Comparison of ENCODE assay signal across 17 cellular contexts in genomic region chr12:62270872-62271271, GRCh38. TPM values are rescaled to one million over a fixed set of nuclear protein-coding genes. Genes with fewer than 3 reads are reported as not detected.
DNase-seq lines count a peak whose midpoint lies in the region; ATAC-seq and TF ChIP-seq lines count a peak whose summit lies in the region.
"Had no signal": no experiment of that assay in that cellular context is flagged by ENCODE, and none has a peak within 500 bp of the region (broad histone marks: within the 10 kb centered on the region; RNA-seq: fewer than 3 reads in every experiment).

No MANE protein-coding gene starts in this region.

- H3K27me3 Mint-ChIP-seq in activated CD4-positive, alpha-beta T cell treated with anti-CD3 and anti-CD28 coated beads for 36 hours: no peaks in the 10 kb centered on the region
- no peaks in the 10 kb centered on the region for H3K27me3 Mint-ChIP-seq in stimulated activated naive CD8-positive, alpha-beta T cell treated with anti-CD3 and anti-CD28 coated beads, Interleukin-15, Interleukin-2, amounts not matched to agents 100 ng/mL and 50 ng/mL, for 24 hours
- no peaks in the 10 kb centered on the region for H3K27me3 Mint-ChIP-seq in central memory CD8-positive, alpha-beta T cell
- H3K27me3 Mint-ChIP-seq in WTC11 (ENCODE audit: low read depth): no peaks in the 10 kb centered on the region

- TF ChIP-seq CTCF in WTC11 (IDR thresholded peaks at IDR 0.05): no peak

- no peak for ATAC-seq in activated CD4-positive, alpha-beta T cell treated with anti-CD3 and anti-CD28 coated beads for 36 hours
- no peak for ATAC-seq in stimulated activated naive CD8-positive, alpha-beta T cell treated with anti-CD3 and anti-CD28 coated beads, Interleukin-15, Interleukin-2, amounts not matched to agents 100 U/mL and 50 U/mL, for 24 hours
- no peak for ATAC-seq in central memory CD8-positive, alpha-beta T cell (replicated peaks; ENCODE audit: extremely low read depth, poor library complexity, severe bottlenecking)
- no peak for ATAC-seq in stimulated activated effector memory CD8-positive, alpha-beta T cell treated with anti-CD3 and anti-CD28 coated beads, Interleukin-12 subunit alpha, Interleukin-12 subunit beta, amount 100 ng/mL, for 72 hours
- no peak for ATAC-seq in WTC11

- POLR2A ChIA-PET in activated CD4-positive, alpha-beta T cell treated with anti-CD3 and anti-CD28 coated beads for 36 hours (lab: Charles Lee): no interaction called here
- POLR2A ChIA-PET in WTC11 (lab: Charles Lee): no interaction called here

- peaks cover 87% of the 10 kb centered on the region for H3K4me1 Mint-ChIP-seq in activated CD4-positive, alpha-beta T cell treated with anti-CD3 and anti-CD28 coated beads for 36 hours
- peaks cover 98% of the 10 kb centered on the region for H3K4me1 Mint-ChIP-seq in stimulated activated naive CD8-positive, alpha-beta T cell treated with anti-CD3 and anti-CD28 coated beads, Interleukin-15, Interleukin-2, amounts not matched to agents 100 ng/mL and 50 ng/mL, for 24 hours (ENCODE audit: low read depth)
- H3K4me1 Mint-ChIP-seq in central memory CD8-positive, alpha-beta T cell: peaks cover 84% of the 10 kb centered on the region
- H3K4me1 Mint-ChIP-seq in stimulated activated effector memory CD8-positive, alpha-beta T cell treated with anti-CD3 and anti-CD28 coated beads, Interleukin-12 subunit alpha, Interleukin-12 subunit beta, amount 100 ng/mL, for 72 hours: peaks cover 84% of the 10 kb centered on the region
- H3K4me1 Mint-ChIP-seq in WTC11: 0 out of 2 replicates have a peak, but pooled peaks cover 4% of the 10 kb centered on the region

- peaks cover 14% of the 10 kb centered on the region for H3K36me3 Mint-ChIP-seq in activated CD4-positive, alpha-beta T cell treated with anti-CD3 and anti-CD28 coated beads for 36 hours (ENCODE audit: low read depth)
- peaks cover 17% of the 10 kb centered on the region for H3K36me3 Mint-ChIP-seq in stimulated activated naive CD8-positive, alpha-beta T cell treated with anti-CD3 and anti-CD28 coated beads, Interleukin-15, Interleukin-2, amounts not matched to agents 100 ng/mL and 50 ng/mL, for 24 hours (ENCODE audit: low read depth)
- H3K36me3 Mint-ChIP-seq in central memory CD8-positive, alpha-beta T cell (ENCODE audit: insufficient read depth): peaks cover 4% of the 10 kb centered on the region
- H3K36me3 Mint-ChIP-seq in stimulated activated effector memory CD8-positive, alpha-beta T cell treated with anti-CD3 and anti-CD28 coated beads, Interleukin-12 subunit alpha, Interleukin-12 subunit beta, amount 100 ng/mL, for 72 hours: peaks cover 18% of the 10 kb centered on the region
- no peaks in the 10 kb centered on the region for H3K36me3 Mint-ChIP-seq in WTC11

- H3K4me3 Mint-ChIP-seq in activated CD4-positive, alpha-beta T cell treated with anti-CD3 and anti-CD28 coated beads for 36 hours: no peak overlapping the region
- H3K4me3 Mint-ChIP-seq in stimulated activated naive CD8-positive, alpha-beta T cell treated with anti-CD3 and anti-CD28 coated beads, Interleukin-15, Interleukin-2, amounts not matched to agents 100 ng/mL and 50 ng/mL, for 24 hours: no peak overlapping the region
- H3K4me3 Mint-ChIP-seq in central memory CD8-positive, alpha-beta T cell: peak overlapping the region; percentile 4
- no peak overlapping the region for H3K4me3 Mint-ChIP-seq in stimulated activated effector memory CD8-positive, alpha-beta T cell treated with anti-CD3 and anti-CD28 coated beads, Interleukin-12 subunit alpha, Interleukin-12 subunit beta, amount 100 ng/mL, for 72 hours
- H3K4me3 Mint-ChIP-seq in WTC11: no peak overlapping the region

- no peaks in the 10 kb centered on the region for H3K9me3 Mint-ChIP-seq in activated CD4-positive, alpha-beta T cell treated with anti-CD3 and anti-CD28 coated beads for 36 hours (ENCODE audit: low read depth)
- no peaks in the 10 kb centered on the region for H3K9me3 Mint-ChIP-seq in stimulated activated naive CD8-positive, alpha-beta T cell treated with anti-CD3 and anti-CD28 coated beads, Interleukin-15, Interleukin-2, amounts not matched to agents 100 ng/mL and 50 ng/mL, for 24 hours
- no peaks in the 10 kb centered on the region for H3K9me3 Mint-ChIP-seq in central memory CD8-positive, alpha-beta T cell
- H3K9me3 Mint-ChIP-seq in stimulated activated effector memory CD8-positive, alpha-beta T cell treated with anti-CD3 and anti-CD28 coated beads, Interleukin-12 subunit alpha, Interleukin-12 subunit beta, amount 100 ng/mL, for 72 hours: no peaks in the 10 kb centered on the region
- no peaks in the 10 kb centered on the region for H3K9me3 Mint-ChIP-seq in WTC11

- DNase-seq in activated CD4-positive, alpha-beta T cell treated with anti-CD3 and anti-CD28 coated beads for 36 hours: no peak
- DNase-seq in activated CD4-positive, alpha-beta T cell treated with anti-CD3 and anti-CD28 coated beads, Interleukin-2, amount 50 U/mL, for 4 hours: no peak
- DNase-seq in stimulated activated naive CD8-positive, alpha-beta T cell treated with anti-CD3 and anti-CD28 coated beads, Interleukin-15, Interleukin-2, amounts not matched to agents 100 U/mL and 50 U/mL, for 24 hours: no peak
- DNase-seq in central memory CD8-positive, alpha-beta T cell (ENCODE audit: low spot score in 2 of 2): no peak
- DNase-seq in stimulated activated effector memory CD8-positive, alpha-beta T cell treated with anti-CD3 and anti-CD28 coated beads, Interleukin-12 subunit alpha, Interleukin-12 subunit beta, amount 100 ng/mL, for 72 hours (ENCODE audit: low spot score in 2 of 2): no peak
- DNase-seq in WTC11 (ENCODE audit: low spot score) (no peak), OCI-M1 (lab: John Stamatoyannopoulos, UW) (no peak)
- DNase-seq: 8988T, DMS53, IMR-90, MV-4-11, NCI-H1436, NCI-H2029 treated with DMSO at 0.1 percent for 48 hours, NCI-H226, NCI-H526, RPMI8226 had no signal

- intact Hi-C loops in activated CD4-positive, alpha-beta T cell treated with anti-CD3 and anti-CD28 coated beads for 36 hours (cut with DNase I, micrococcal nuclease): no loop called here

- H3K27ac Mint-ChIP-seq in activated CD4-positive, alpha-beta T cell treated with anti-CD3 and anti-CD28 coated beads for 36 hours: peak overlapping the region; percentile 1
- peak overlapping the region; percentile 4 for H3K27ac Mint-ChIP-seq in stimulated activated naive CD8-positive, alpha-beta T cell treated with anti-CD3 and anti-CD28 coated beads, Interleukin-15, Interleukin-2, amounts not matched to agents 100 ng/mL and 50 ng/mL, for 24 hours
- peak overlapping the region; percentile 17 for H3K27ac Mint-ChIP-seq in central memory CD8-positive, alpha-beta T cell (ENCODE audit: low read depth)
- H3K27ac Mint-ChIP-seq in stimulated activated effector memory CD8-positive, alpha-beta T cell treated with anti-CD3 and anti-CD28 coated beads, Interleukin-12 subunit alpha, Interleukin-12 subunit beta, amount 100 ng/mL, for 72 hours: peak overlapping the region; percentile 50
- H3K27ac Mint-ChIP-seq in WTC11: no peak overlapping the region; the same call in 1 of the 2 replicates

- CTCF ChIA-PET in activated CD4-positive, alpha-beta T cell treated with anti-CD3 and anti-CD28 coated beads for 36 hours (lab: Charles Lee): no interaction called here
- CTCF ChIA-PET in WTC11 (lab: Charles Lee): no interaction called here

TF ChIP-seq in WTC11, 78 proteins besides CTCF, POLR2A, EP300 and RAD21 (continues in another document):
- TF ChIP-seq OVOL2 (CRISPR knock-in tag; IDR thresholded peaks at IDR 0.05; ENCODE audit: borderline replicate concordance): no peak
- no peak for TF ChIP-seq HMGA2 (CRISPR knock-in tag; IDR thresholded peaks at IDR 0.05)
- TF ChIP-seq CREB1 (CRISPR knock-in tag; IDR thresholded peaks at IDR 0.05): no peak
- TF ChIP-seq SOX15 (CRISPR knock-in tag; IDR thresholded peaks at IDR 0.05): no peak
- TF ChIP-seq, protein P1, sequence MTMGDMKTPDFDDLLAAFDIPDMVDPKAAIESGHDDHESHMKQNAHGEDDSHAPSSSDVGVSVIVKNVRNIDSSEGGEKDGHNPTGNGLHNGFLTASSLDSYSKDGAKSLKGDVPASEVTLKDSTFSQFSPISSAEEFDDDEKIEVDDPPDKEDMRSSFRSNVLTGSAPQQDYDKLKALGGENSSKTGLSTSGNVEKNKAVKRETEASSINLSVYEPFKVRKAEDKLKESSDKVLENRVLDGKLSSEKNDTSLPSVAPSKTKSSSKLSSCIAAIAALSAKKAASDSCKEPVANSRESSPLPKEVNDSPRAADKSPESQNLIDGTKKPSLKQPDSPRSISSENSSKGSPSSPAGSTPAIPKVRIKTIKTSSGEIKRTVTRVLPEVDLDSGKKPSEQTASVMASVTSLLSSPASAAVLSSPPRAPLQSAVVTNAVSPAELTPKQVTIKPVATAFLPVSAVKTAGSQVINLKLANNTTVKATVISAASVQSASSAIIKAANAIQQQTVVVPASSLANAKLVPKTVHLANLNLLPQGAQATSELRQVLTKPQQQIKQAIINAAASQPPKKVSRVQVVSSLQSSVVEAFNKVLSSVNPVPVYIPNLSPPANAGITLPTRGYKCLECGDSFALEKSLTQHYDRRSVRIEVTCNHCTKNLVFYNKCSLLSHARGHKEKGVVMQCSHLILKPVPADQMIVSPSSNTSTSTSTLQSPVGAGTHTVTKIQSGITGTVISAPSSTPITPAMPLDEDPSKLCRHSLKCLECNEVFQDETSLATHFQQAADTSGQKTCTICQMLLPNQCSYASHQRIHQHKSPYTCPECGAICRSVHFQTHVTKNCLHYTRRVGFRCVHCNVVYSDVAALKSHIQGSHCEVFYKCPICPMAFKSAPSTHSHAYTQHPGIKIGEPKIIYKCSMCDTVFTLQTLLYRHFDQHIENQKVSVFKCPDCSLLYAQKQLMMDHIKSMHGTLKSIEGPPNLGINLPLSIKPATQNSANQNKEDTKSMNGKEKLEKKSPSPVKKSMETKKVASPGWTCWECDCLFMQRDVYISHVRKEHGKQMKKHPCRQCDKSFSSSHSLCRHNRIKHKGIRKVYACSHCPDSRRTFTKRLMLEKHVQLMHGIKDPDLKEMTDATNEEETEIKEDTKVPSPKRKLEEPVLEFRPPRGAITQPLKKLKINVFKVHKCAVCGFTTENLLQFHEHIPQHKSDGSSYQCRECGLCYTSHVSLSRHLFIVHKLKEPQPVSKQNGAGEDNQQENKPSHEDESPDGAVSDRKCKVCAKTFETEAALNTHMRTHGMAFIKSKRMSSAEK (CRISPR knock-in tag; IDR thresholded peaks at IDR 0.05; ENCODE audit: borderline replicate concordance): no peak
- no peak for TF ChIP-seq GRHL2 (CRISPR knock-in tag; IDR thresholded peaks at IDR 0.05; ENCODE audit: insufficient replicate concordance, severe bottlenecking)
- TF ChIP-seq, protein P2, sequence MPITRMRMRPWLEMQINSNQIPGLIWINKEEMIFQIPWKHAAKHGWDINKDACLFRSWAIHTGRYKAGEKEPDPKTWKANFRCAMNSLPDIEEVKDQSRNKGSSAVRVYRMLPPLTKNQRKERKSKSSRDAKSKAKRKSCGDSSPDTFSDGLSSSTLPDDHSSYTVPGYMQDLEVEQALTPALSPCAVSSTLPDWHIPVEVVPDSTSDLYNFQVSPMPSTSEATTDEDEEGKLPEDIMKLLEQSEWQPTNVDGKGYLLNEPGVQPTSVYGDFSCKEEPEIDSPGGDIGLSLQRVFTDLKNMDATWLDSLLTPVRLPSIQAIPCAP (CRISPR knock-in tag; IDR thresholded peaks at IDR 0.05): no peak

RNA-seq across cellular contexts. Expression of gene USP15, which starts 10.7 kb away (rescaled TPM):
- total RNA-seq in activated CD4-positive, alpha-beta T cell treated with anti-CD3 and anti-CD28 coated beads for 36 hours: 10 to 100 TPM; 87.2 to 98.0 TPM
- 25.4 to 37.2 TPM (median 27.8 TPM) in 3 replicates for total RNA-seq in WTC11 (2021)
